ENCODE assay signal across 25 cellular contexts in the genomic region with DNA sequence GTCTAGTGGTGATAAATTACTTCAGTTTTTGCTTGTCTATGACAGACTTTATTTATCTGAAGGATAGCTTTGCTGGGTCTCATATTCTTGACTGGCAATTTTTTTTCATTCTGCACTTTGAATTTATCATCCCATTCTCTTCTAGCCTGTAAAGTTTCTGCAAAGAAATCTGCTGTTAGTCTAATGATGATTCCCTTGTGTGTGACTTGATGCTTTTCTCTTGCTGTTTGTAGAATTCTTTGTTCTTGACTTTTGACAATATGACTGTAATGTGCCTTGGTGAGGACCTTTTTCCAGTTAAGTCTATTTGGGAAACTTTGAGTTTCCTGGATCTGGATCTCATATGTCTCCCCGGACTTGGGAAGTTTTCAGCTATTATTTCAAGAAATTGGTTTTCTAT. TPM values are rescaled to one million over a fixed set of nuclear protein-coding genes. Genes with fewer than 3 reads are reported as not detected.
"Had no signal": no experiment of that assay in that cellular context is flagged by ENCODE, and none has a peak within 500 bp of the region (broad histone marks: within the 10 kb centered on the region; RNA-seq: fewer than 3 reads in every experiment).

No MANE protein-coding gene starts in this region.

- H3K27ac ChIP-seq: colonic mucosa, epithelial cell of prostate, esophagus squamous epithelium, gastrocnemius medialis, heart right ventricle, left lung, lower lobe of right lung had no signal

- H3K4me1 ChIP-seq: colonic mucosa, esophagus squamous epithelium, gastrocnemius medialis, heart right ventricle, left lung, lower lobe of right lung had no signal

- H3K4me3 ChIP-seq: colonic mucosa, esophagus squamous epithelium, gastrocnemius medialis, heart right ventricle, left lung, lower lobe of right lung had no signal

- H3K27me3 ChIP-seq: colonic mucosa, gastrocnemius medialis, heart right ventricle, left lung had no signal

- H3K9me3 ChIP-seq: colonic mucosa, gastrocnemius medialis, lower lobe of right lung had no signal

- FAIRE-seq: endometrium, islet of Langerhans, keratinocyte had no signal

- DNase-seq: colonic mucosa; cortex of kidney; effector CD8-positive, alpha-beta T cell; effector memory CD8-positive, alpha-beta T cell; endodermal cell; erythroblast; esophagus squamous epithelium; foreskin fibroblast; foreskin melanocyte; gastrocnemius medialis; glutamatergic neuron; head of caudate nucleus; heart right ventricle; hippocampal formation; left cardiac atrium; left lung; left ventricle myocardium superior; lower lobe of right lung; mesenchymal stem cell; naive thymus-derived CD4-positive, alpha-beta T cell had no signal

- ATAC-seq: effector memory CD8-positive, alpha-beta T cell; esophagus mucosa; gastrocnemius medialis; heart right ventricle; left cardiac atrium; left lung; left ventricle myocardium superior; lower lobe of right lung; naive thymus-derived CD4-positive, alpha-beta T cell had no signal

- H3K36me3 ChIP-seq: colonic mucosa, esophagus squamous epithelium, gastrocnemius medialis, heart right ventricle, left lung, lower lobe of right lung had no signal

RNA-seq across cellular contexts. Expression of gene TMEM140, which starts 59.3 kb away (rescaled TPM):
- total RNA-seq: endodermal cell had no signal
